20 cellular contexts compared by ENCODE assay signal in the genomic region with DNA sequence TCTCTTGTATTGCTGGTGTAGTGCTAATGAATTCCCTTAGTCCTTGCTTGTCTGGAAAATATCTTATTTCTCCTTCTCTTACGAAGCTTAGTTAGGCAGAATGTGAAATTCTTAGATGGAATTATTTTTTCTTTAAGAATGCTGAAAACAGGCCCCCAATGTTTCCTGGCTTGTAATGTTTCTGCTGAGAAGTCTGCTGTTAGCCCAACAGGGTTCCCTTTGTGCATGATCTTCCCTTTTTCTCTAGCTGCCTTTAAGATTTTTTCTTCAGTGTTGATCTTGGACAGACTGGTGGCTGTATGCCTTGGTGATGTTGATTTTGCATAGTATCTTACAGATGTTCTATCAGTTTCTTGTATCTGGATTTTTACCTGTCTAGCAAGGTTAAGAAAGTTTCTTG.
"Had no signal": no experiment of that assay in that cellular context is flagged by ENCODE, and none has a peak within 500 bp of the region (broad histone marks: within the 10 kb centered on the region; RNA-seq: fewer than 3 reads in every experiment).

No MANE protein-coding gene starts in this region.

- H2AFZ ChIP-seq: hepatocyte had no signal

- H3K4me3 ChIP-seq: colonic mucosa, esophagus muscularis mucosa, gastroesophageal sphincter, heart left ventricle, hepatocyte, left lung, lower lobe of right lung, mucosa of descending colon had no signal

- H3K4me1 ChIP-seq: colonic mucosa, esophagus muscularis mucosa, gastroesophageal sphincter, heart left ventricle, left lung, lower lobe of right lung had no signal

- H3K4me2 ChIP-seq: hepatocyte had no signal

- H3K27me3 ChIP-seq: colonic mucosa, esophagus muscularis mucosa, foreskin keratinocyte, hepatocyte, left lung had no signal

- ATAC-seq: effector memory CD8-positive, alpha-beta T cell; foreskin keratinocyte; gastroesophageal sphincter; heart left ventricle; left cardiac atrium; left lung; left ventricle myocardium superior; lower lobe of right lung; mucosa of descending colon had no signal

- DNase-seq: colonic mucosa; cortex of kidney; effector CD8-positive, alpha-beta T cell; effector memory CD8-positive, alpha-beta T cell; endodermal cell; foreskin keratinocyte; heart left ventricle; hypothalamus; immature natural killer cell; islet precursor cell; left cardiac atrium; left lung; left ventricle myocardium superior; lower lobe of right lung; mesenchymal stem cell; mucosa of descending colon; naive B cell had no signal

- H3K9me3 ChIP-seq: colonic mucosa had no signal

- H3K27ac ChIP-seq: colonic mucosa, esophagus muscularis mucosa, gastroesophageal sphincter, heart left ventricle, hepatocyte, left lung, lower lobe of right lung had no signal

- H3K79me2 ChIP-seq: hepatocyte had no signal

- H3K36me3 ChIP-seq: colonic mucosa, esophagus muscularis mucosa, gastroesophageal sphincter, heart left ventricle, left lung, lower lobe of right lung had no signal
